Comparison of ENCODE assay signal across 9 cellular contexts in the genomic region with DNA sequence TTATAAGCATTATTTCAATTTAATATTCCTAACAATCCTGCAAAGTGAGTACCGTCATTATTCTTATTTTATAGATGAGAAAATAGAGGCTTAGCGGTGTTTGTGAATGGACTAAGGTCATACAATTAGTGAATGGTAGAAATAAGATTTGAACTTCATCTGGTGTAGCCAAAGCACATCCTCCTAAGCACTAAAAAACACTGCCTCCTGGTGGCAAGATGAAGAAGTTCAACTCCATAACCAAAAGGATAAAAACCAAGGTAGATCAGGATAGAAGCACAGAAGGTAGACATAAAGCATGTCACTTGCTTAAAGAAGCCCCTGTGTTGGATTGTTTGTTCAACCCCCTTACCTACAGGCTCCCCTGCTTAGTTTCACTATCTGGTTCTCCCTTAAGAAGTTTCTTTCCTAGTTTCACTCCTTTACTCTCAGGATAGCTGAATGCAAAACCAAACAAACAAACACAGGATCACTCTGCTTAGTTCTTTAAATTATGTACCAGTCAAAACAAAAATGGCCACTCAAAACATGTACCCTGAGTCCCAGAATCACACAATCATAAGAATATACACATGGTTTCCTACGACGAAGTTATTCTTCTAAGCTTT. TPM values are rescaled to one million over a fixed set of nuclear protein-coding genes. Genes with fewer than 3 reads are reported as not detected.
DNase-seq lines count a peak whose midpoint lies in the region; ATAC-seq and TF ChIP-seq lines count a peak whose summit lies in the region.
"Had no signal": no experiment of that assay in that cellular context is flagged by ENCODE, and none has a peak within 500 bp of the region (broad histone marks: within the 10 kb centered on the region; RNA-seq: fewer than 3 reads in every experiment).

No MANE protein-coding gene starts in this region.

- H3K4me3 ChIP-seq in trophoblast cell (ENCODE audit: low read depth, low read length), result no peak overlapping the region

- H3K14ac ChIP-seq in trophoblast cell (ENCODE audit: low read length), result no peak overlapping the region

- no peak for DNase-seq in activated CD8-positive, alpha-beta T cell treated with anti-CD3 and anti-CD28 coated beads for 36 hours
- DNase-seq in mesothelial cell of epicardium (ENCODE audit: low spot score in 2 of 2, unreplicated experiment in 2 of 2) (no peak), T-helper 9 cell (no peak), NCI-H345 treated with DMSO at 0.1 percent for 48 hours (lab: John Stamatoyannopoulos, UW; ENCODE audit: unreplicated experiment) (no peak), trophoblast cell (no peak)

- intact Hi-C loops in activated CD8-positive, alpha-beta T cell treated with anti-CD3 and anti-CD28 coated beads for 36 hours (cut with micrococcal nuclease), result no loop called here

- no peak overlapping the region for H4K12ac ChIP-seq in trophoblast cell (ENCODE audit: low read depth, low read length)

- no peak overlapping the region for H4K8ac ChIP-seq in trophoblast cell (ENCODE audit: low read depth, low read length)

- H4K91ac ChIP-seq in trophoblast cell (ENCODE audit: low read depth, low read length), result no peak overlapping the region

- CTCF ChIA-PET in activated CD8-positive, alpha-beta T cell treated with anti-CD3 and anti-CD28 coated beads for 36 hours (lab: Charles Lee), result interaction anchor here (0.6 to 3.3 kb wide), 12 partner anchors 9 to 885 kb away, joined by 3 to 46 read pairs (median 4); partner anchors contain the start of gene AIM2

- no peak overlapping the region for H2AFZ ChIP-seq in trophoblast cell (ENCODE audit: insufficient read depth, low read length, poor library complexity)

- no peak overlapping the region for H3K27ac ChIP-seq in trophoblast cell (ENCODE audit: low read depth, low read length)

- H3K9me3 ChIP-seq in trophoblast cell (ENCODE audit: insufficient read depth, low read depth, low read length), result no peaks in the 10 kb centered on the region

- POLR2A ChIA-PET in activated CD8-positive, alpha-beta T cell treated with anti-CD3 and anti-CD28 coated beads for 36 hours (lab: Charles Lee), result interaction anchor here (1.2 to 2.9 kb wide), 2 partner anchors 12 to 24 kb away, joined by 3 to 12 read pairs; partner anchors contain the start of gene AIM2

- H3K27me3 Mint-ChIP-seq in activated CD8-positive, alpha-beta T cell treated with anti-CD3 and anti-CD28 coated beads for 36 hours, result no peaks in the 10 kb centered on the region
- peaks cover 1% of the 10 kb centered on the region for H3K27me3 Mint-ChIP-seq in mesothelial cell of epicardium (ENCODE audit: low read depth)

- peak overlapping the region; percentile 64 for H3K27ac Mint-ChIP-seq in activated CD8-positive, alpha-beta T cell treated with anti-CD3 and anti-CD28 coated beads for 36 hours
- H3K27ac Mint-ChIP-seq in mesothelial cell of epicardium, result no peak overlapping the region
- H3K27ac Mint-ChIP-seq: naive thymus-derived CD8-positive, alpha-beta T cell had no signal

- peak; percentile 56 for ATAC-seq in HG02678 (IDR thresholded peaks at IDR 0.05; ENCODE audit: unreplicated experiment)
- ATAC-seq in activated CD8-positive, alpha-beta T cell treated with anti-CD3 and anti-CD28 coated beads for 36 hours, result peak; percentile 25
- ATAC-seq in GM18861 (IDR thresholded peaks at IDR 0.05; ENCODE audit: unreplicated experiment), result no peak
- ATAC-seq: naive thymus-derived CD8-positive, alpha-beta T cell had no signal

- no peak overlapping the region for H3K4me2 ChIP-seq in trophoblast cell (ENCODE audit: low read length)

- no peaks in the 10 kb centered on the region for H3K36me3 ChIP-seq in trophoblast cell (ENCODE audit: control insufficient read depth in 1 of 2, insufficient read depth in 2 of 2, low read length in 2 of 2)

- no peak overlapping the region for H2AK5ac ChIP-seq in trophoblast cell (ENCODE audit: low read length)

- WGBS in trophoblast cell (ENCODE audit: extremely low coverage, insufficient coverage, insufficient read length), result no CpG with 5 or more reads among the region's 4 CpGs

- H3K79me2 ChIP-seq in trophoblast cell (ENCODE audit: control insufficient read depth, insufficient read depth, low read length, poor library complexity), result no peaks in the 10 kb centered on the region

- TF ChIP-seq CTCF in GM12873 (IDR thresholded peaks at IDR 0.05; ENCODE audit: insufficient read depth, low read depth, low read length, missing control alignments) (peak; percentile 77), mesothelial cell of epicardium (IDR thresholded peaks at IDR 0.05; ENCODE audit: unreplicated experiment) (peak; percentile 80)
- TF ChIP-seq CTCF in activated CD8-positive, alpha-beta T cell treated with anti-CD3 and anti-CD28 coated beads for 36 hours (IDR thresholded peaks at IDR 0.05), result peak; percentile 83

- no peak overlapping the region for H2BK12ac ChIP-seq in trophoblast cell (ENCODE audit: low read length)

- no peaks in the 10 kb centered on the region for H3K79me1 ChIP-seq in trophoblast cell (ENCODE audit: low read length)

- no peaks in the 10 kb centered on the region for H3K9me3 Mint-ChIP-seq in activated CD8-positive, alpha-beta T cell treated with anti-CD3 and anti-CD28 coated beads for 36 hours
- H3K9me3 Mint-ChIP-seq in mesothelial cell of epicardium, result no peaks in the 10 kb centered on the region
- H3K9me3 Mint-ChIP-seq: naive thymus-derived CD8-positive, alpha-beta T cell had no signal

- no peak overlapping the region for H3K23ac ChIP-seq in trophoblast cell (ENCODE audit: low read length)

- no peak overlapping the region for H3K4ac ChIP-seq in trophoblast cell (ENCODE audit: low read depth, low read length)

- no peak overlapping the region for H3K4me3 Mint-ChIP-seq in activated CD8-positive, alpha-beta T cell treated with anti-CD3 and anti-CD28 coated beads for 36 hours
- no peak overlapping the region for H3K4me3 Mint-ChIP-seq in mesothelial cell of epicardium
- H3K4me3 Mint-ChIP-seq: naive thymus-derived CD8-positive, alpha-beta T cell had no signal

- H2BK5ac ChIP-seq in trophoblast cell (ENCODE audit: low read depth, low read length, poor library complexity), result no peak overlapping the region

- no peaks in the 10 kb centered on the region for H3K27me3 ChIP-seq in trophoblast cell (ENCODE audit: insufficient read depth, low read length)

- H3K4me1 Mint-ChIP-seq in activated CD8-positive, alpha-beta T cell treated with anti-CD3 and anti-CD28 coated beads for 36 hours (ENCODE audit: low read depth), result peaks cover 44% of the 10 kb centered on the region
- H3K4me1 Mint-ChIP-seq in mesothelial cell of epicardium, result no peaks in the 10 kb centered on the region

- no peak overlapping the region for H2BK120ac ChIP-seq in trophoblast cell (ENCODE audit: insufficient read depth, low read length, poor library complexity)

- H3K18ac ChIP-seq in trophoblast cell (ENCODE audit: low read length), result no peak overlapping the region

- no peaks in the 10 kb centered on the region for H3K36me3 Mint-ChIP-seq in activated CD8-positive, alpha-beta T cell treated with anti-CD3 and anti-CD28 coated beads for 36 hours (ENCODE audit: low read depth)
- no peaks in the 10 kb centered on the region for H3K36me3 Mint-ChIP-seq in mesothelial cell of epicardium
- H3K36me3 Mint-ChIP-seq: naive thymus-derived CD8-positive, alpha-beta T cell had no signal

- no peaks in the 10 kb centered on the region for H3K4me1 ChIP-seq in trophoblast cell (ENCODE audit: control insufficient read depth in 1 of 2, insufficient read depth in 2 of 2, low read length in 2 of 2)

- no peak overlapping the region for H3K9ac ChIP-seq in trophoblast cell (ENCODE audit: low read length)

RNA-seq across cellular contexts. Expression of gene AIM2, which starts 12.7 kb away (rescaled TPM):
- total RNA-seq in activated CD8-positive, alpha-beta T cell treated with anti-CD3 and anti-CD28 coated beads for 36 hours, result 1 to 10 TPM; 6.7 to 8.6 TPM
- total RNA-seq in mesothelial cell of epicardium, result 0.27 to 0.96 TPM (median 0.61 TPM) in 3 replicates
- polyA plus RNA-seq in trophoblast cell (2013), result 0.44 and 0.62 TPM in 2 replicates
